Comparison of ENCODE assay signal across 14 cellular contexts in genomic region chr2:56444339-56444738, GRCh38.
DNase-seq lines count a peak whose midpoint lies in the region; ATAC-seq, FAIRE-seq and TF ChIP-seq lines count a peak whose summit lies in the region.
"Had no signal": no experiment of that assay in that cellular context is flagged by ENCODE, and none has a peak within 500 bp of the region (broad histone marks: within the 10 kb centered on the region; RNA-seq: fewer than 3 reads in every experiment).

No MANE protein-coding gene starts in this region.

- CTCF ChIA-PET in activated CD4-positive, alpha-beta memory T cell treated with anti-CD3 and anti-CD28 coated beads for 36 hours (lab: Charles Lee): no interaction called here

- H3K27me3 ChIP-seq in left lung (no peaks in the 10 kb centered on the region), Karpas-422 (ENCODE audit: low read length) (no peaks in the 10 kb centered on the region)
- H3K27me3 ChIP-seq: sigmoid colon had no signal

- no peak overlapping the region for H2AFZ ChIP-seq in Karpas-422 (ENCODE audit: low read length)

- no peaks in the 10 kb centered on the region for H3K9me3 ChIP-seq in left lung
- H3K9me3 ChIP-seq in Karpas-422 (ENCODE audit: low read length): no peaks in the 10 kb centered on the region
- H3K9me3 ChIP-seq: sigmoid colon had no signal

- H3K27me3 Mint-ChIP-seq in activated CD4-positive, alpha-beta memory T cell treated with anti-CD3 and anti-CD28 coated beads for 36 hours: no peaks in the 10 kb centered on the region
- H3K27me3 Mint-ChIP-seq: CD8-positive, alpha-beta memory T cell had no signal

- no peaks in the 10 kb centered on the region for H4K20me1 ChIP-seq in Karpas-422 (ENCODE audit: insufficient read depth, low read depth, low read length)

- H3K9me3 Mint-ChIP-seq in activated CD4-positive, alpha-beta memory T cell treated with anti-CD3 and anti-CD28 coated beads for 36 hours: peaks cover 5% of the 10 kb centered on the region
- H3K9me3 Mint-ChIP-seq: mesothelial cell of epicardium had no signal

- no peak overlapping the region for H3K4me3 Mint-ChIP-seq in activated CD4-positive, alpha-beta memory T cell treated with anti-CD3 and anti-CD28 coated beads for 36 hours
- H3K4me3 Mint-ChIP-seq: CD8-positive, alpha-beta memory T cell; mesothelial cell of epicardium had no signal

- H3K36me3 ChIP-seq in left lung (no peaks in the 10 kb centered on the region), Karpas-422 (ENCODE audit: insufficient read depth, low read length) (no peaks in the 10 kb centered on the region)
- H3K36me3 ChIP-seq: sigmoid colon, WERI-Rb-1 had no signal

- intact Hi-C loops in left lung (cut with DNase I): no loop called here
- intact Hi-C loops in activated CD4-positive, alpha-beta memory T cell treated with anti-CD3 and anti-CD28 coated beads for 36 hours (cut with micrococcal nuclease): no loop called here

- no peaks in the 10 kb centered on the region for H3K4me1 Mint-ChIP-seq in activated CD4-positive, alpha-beta memory T cell treated with anti-CD3 and anti-CD28 coated beads for 36 hours (ENCODE audit: low read depth)
- H3K4me1 Mint-ChIP-seq: CD8-positive, alpha-beta memory T cell had no signal

- no peaks in the 10 kb centered on the region for H3K79me2 ChIP-seq in Karpas-422 (ENCODE audit: low read length)

- no peak overlapping the region for H3K27ac ChIP-seq in left lung
- H3K27ac ChIP-seq in Karpas-422 (ENCODE audit: low read length): no peak overlapping the region
- H3K27ac ChIP-seq: sigmoid colon, WERI-Rb-1 had no signal

- no peak overlapping the region for H3K9ac ChIP-seq in Karpas-422 (ENCODE audit: low read length)

- H3K27ac Mint-ChIP-seq in activated CD4-positive, alpha-beta memory T cell treated with anti-CD3 and anti-CD28 coated beads for 36 hours: no peak overlapping the region
- H3K27ac Mint-ChIP-seq: CD8-positive, alpha-beta memory T cell; mesothelial cell of epicardium had no signal

- H3K4me2 ChIP-seq in Karpas-422 (ENCODE audit: low read depth, low read length, poor library complexity, severe bottlenecking): no peak overlapping the region

- H3K4me3 ChIP-seq in left lung (no peak overlapping the region), Karpas-422 (ENCODE audit: low read length) (no peak overlapping the region)
- H3K4me3 ChIP-seq: sigmoid colon had no signal

- ATAC-seq in left lung (peak; percentile 38), GM19397 (IDR thresholded peaks at IDR 0.05; ENCODE audit: unreplicated experiment) (no peak)

- POLR2A ChIA-PET in activated CD4-positive, alpha-beta memory T cell treated with anti-CD3 and anti-CD28 coated beads for 36 hours (lab: Charles Lee): no interaction called here

- no peak for FAIRE-seq in RCC 7860 (lab: Jason Lieb, UNC)
- FAIRE-seq: GM18507 had no signal

- H3K4me1 ChIP-seq in left lung (no peaks in the 10 kb centered on the region), Karpas-422 (ENCODE audit: low read length) (no peaks in the 10 kb centered on the region)
- H3K4me1 ChIP-seq: sigmoid colon had no signal

- no peak for TF ChIP-seq CTCF in left lung (IDR thresholded peaks at IDR 0.05)

- DNase-seq in DMS53 (lab: John Stamatoyannopoulos, UW): peak; percentile 79
- DNase-seq in NAMALWA (ENCODE audit: low spot score): peak; percentile 24
- DNase-seq in RCC 7860 (ENCODE audit: low spot score): peak; percentile 43
- DNase-seq in left lung: peak in 1 of 2 donors; percentile 43
- DNase-seq in stimulated activated naive CD4-positive, alpha-beta T cell treated with Interleukin-2 at 50 U/mL for 16 hours (lab: John Stamatoyannopoulos, UW): no peak
- no peak for DNase-seq in activated CD4-positive, alpha-beta memory T cell treated with anti-CD3 and anti-CD28 coated beads for 36 hours
- no peak for DNase-seq in Karpas-422
- DNase-seq: CD8-positive, alpha-beta memory T cell; cerebellar nuclear complex; sigmoid colon; WERI-Rb-1 had no signal

- no peaks in the 10 kb centered on the region for H3K36me3 Mint-ChIP-seq in activated CD4-positive, alpha-beta memory T cell treated with anti-CD3 and anti-CD28 coated beads for 36 hours
- H3K36me3 Mint-ChIP-seq: CD8-positive, alpha-beta memory T cell; mesothelial cell of epicardium had no signal

- no peaks in the 10 kb centered on the region for H3K9me2 ChIP-seq in Karpas-422 (replicated peaks; ENCODE audit: insufficient read depth, low read length)

Comparison
In these comparisons a context has a peak if more than half of its experiments do, and no peak if none do; other contexts are left out.
1. DNase-seq: peak in DMS53 (single experiment), NAMALWA (single experiment) and RCC 7860 (single experiment); none in stimulated activated naive CD4-positive, alpha-beta T cell treated with Interleukin-2 at 50 U/mL for 16 hours (single experiment), activated CD4-positive, alpha-beta memory T cell treated with anti-CD3 and anti-CD28 coated beads for 36 hours (single experiment) and Karpas-422 (single experiment).